2 cellular contexts compared by ENCODE assay signal in the genomic region with DNA sequence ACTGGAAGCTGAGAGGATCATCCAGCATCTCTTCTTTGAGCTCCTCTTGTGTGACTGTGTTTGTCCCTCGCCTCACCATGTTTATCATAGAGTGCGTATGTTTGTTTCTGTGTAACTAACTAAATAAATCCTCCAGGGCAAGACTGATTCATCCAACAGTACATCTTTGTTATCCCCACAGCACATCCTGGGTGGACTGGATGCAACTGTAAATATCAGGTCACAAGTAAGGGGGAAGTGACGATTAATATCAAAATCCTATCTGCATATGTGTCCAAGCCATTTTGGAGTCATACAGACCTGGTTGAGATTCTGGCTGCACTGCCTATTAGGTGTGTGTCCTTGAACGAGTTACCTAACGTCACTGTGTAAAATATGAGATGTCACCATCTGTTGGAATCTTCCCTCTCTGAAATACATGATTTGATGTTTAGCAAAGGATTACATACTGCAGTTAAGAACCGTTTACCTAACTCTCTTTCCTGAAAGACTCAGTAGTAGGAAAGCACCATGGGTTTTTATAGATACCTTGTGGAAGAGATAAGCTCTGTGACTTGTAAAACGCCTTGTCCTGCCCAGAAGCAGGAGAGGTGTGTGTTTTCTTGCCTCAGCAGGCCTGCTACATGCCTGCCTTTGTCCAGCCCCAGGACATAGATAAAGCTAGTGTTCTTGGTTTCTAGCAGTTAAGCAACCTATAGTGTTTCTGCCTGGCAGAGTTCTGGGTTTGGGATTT.
TF ChIP-seq lines count a peak whose summit lies in the region.

No MANE protein-coding gene starts in this region.

TF ChIP-seq in IMR-90, 13 proteins besides CTCF, POLR2A, EP300 and RAD21:
- TF ChIP-seq MAFK (IDR thresholded peaks at IDR 0.05; ENCODE audit: low read depth, low read length): no peak
- TF ChIP-seq RCOR1 (IDR thresholded peaks at IDR 0.05; ENCODE audit: insufficient replicate concordance, low read length): no peak
- no peak for TF ChIP-seq SMC3 (IDR thresholded peaks at IDR 0.05; ENCODE audit: low read depth, low read length)
- no peak for TF ChIP-seq MAZ (IDR thresholded peaks at IDR 0.05; ENCODE audit: borderline replicate concordance, low read depth, low read length)
- no peak; the same call in 1 of the 2 replicates for TF ChIP-seq FOS (IDR thresholded peaks at IDR 0.05; ENCODE audit: low read depth, low read length)

TF ChIP-seq in GM23338, 12 proteins besides CTCF, POLR2A, EP300 and RAD21:
- TF ChIP-seq ZNF114 (CRISPR knock-in tag; IDR thresholded peaks at IDR 0.05): no peak
- no peak for TF ChIP-seq CREB1 (CRISPR knock-in tag; IDR thresholded peaks at IDR 0.05; ENCODE audit: low read depth)
- no peak for TF ChIP-seq POLR2AphosphoS5 (IDR thresholded peaks at IDR 0.05; ENCODE audit: low read depth)
- no peak for TF ChIP-seq EZH2phosphoT487 (IDR thresholded peaks at IDR 0.05; ENCODE audit: unreplicated experiment)
- TF ChIP-seq ZNF331 (CRISPR knock-in tag; IDR thresholded peaks at IDR 0.05; ENCODE audit: low read depth): no peak
- no peak for TF ChIP-seq STAT1 (IDR thresholded peaks at IDR 0.05; ENCODE audit: unreplicated experiment)
- no peak for TF ChIP-seq JUNB (IDR thresholded peaks at IDR 0.05; ENCODE audit: unreplicated experiment)
- TF ChIP-seq, protein P1, sequence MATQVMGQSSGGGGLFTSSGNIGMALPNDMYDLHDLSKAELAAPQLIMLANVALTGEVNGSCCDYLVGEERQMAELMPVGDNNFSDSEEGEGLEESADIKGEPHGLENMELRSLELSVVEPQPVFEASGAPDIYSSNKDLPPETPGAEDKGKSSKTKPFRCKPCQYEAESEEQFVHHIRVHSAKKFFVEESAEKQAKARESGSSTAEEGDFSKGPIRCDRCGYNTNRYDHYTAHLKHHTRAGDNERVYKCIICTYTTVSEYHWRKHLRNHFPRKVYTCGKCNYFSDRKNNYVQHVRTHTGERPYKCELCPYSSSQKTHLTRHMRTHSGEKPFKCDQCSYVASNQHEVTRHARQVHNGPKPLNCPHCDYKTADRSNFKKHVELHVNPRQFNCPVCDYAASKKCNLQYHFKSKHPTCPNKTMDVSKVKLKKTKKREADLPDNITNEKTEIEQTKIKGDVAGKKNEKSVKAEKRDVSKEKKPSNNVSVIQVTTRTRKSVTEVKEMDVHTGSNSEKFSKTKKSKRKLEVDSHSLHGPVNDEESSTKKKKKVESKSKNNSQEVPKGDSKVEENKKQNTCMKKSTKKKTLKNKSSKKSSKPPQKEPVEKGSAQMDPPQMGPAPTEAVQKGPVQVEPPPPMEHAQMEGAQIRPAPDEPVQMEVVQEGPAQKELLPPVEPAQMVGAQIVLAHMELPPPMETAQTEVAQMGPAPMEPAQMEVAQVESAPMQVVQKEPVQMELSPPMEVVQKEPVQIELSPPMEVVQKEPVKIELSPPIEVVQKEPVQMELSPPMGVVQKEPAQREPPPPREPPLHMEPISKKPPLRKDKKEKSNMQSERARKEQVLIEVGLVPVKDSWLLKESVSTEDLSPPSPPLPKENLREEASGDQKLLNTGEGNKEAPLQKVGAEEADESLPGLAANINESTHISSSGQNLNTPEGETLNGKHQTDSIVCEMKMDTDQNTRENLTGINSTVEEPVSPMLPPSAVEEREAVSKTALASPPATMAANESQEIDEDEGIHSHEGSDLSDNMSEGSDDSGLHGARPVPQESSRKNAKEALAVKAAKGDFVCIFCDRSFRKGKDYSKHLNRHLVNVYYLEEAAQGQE (IDR thresholded peaks at IDR 0.05; ENCODE audit: unreplicated experiment): no peak
- no peak for TF ChIP-seq EZH2 (IDR thresholded peaks at IDR 0.05; ENCODE audit: low read depth, unreplicated experiment)
